22 cellular contexts compared by ENCODE assay signal in the genomic region with DNA sequence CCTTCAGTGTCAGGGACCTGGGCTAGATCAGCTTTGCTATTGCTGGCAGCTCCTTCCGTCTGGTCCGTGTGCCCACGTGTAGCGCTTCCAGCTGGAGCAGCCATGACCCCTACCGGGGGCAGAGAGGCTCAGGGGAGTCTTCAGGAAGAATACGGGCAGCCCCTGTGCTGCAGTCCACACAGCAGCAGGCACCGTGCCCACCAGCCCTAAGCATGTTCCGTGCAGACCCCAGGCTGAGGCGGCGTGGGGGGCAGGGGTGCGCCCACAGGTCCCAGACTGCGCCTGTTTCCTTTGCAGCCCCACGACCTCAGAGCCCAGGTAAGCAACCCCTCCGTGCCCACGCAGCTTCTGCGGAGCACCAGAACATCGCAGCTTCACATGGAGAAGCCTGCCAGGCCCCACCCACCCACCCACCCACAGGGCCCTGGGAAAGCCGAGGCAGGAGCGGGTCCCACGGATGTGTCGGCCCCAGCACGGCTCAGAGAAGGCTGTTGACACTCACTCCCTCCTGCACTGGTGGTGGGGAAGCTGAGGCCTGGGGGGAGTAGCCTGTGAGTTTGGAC.
"Had no signal": no experiment of that assay in that cellular context is flagged by ENCODE, and none has a peak within 500 bp of the region (broad histone marks: within the 10 kb centered on the region; RNA-seq: fewer than 3 reads in every experiment).

No MANE protein-coding gene starts in this region.

- DNase-seq: IMR-90, Kasumi-1, MM.1S, MV-4-11, NCI-H1048, NCI-H1105, NCI-H1417, NCI-H1436 treated with DMSO at 0.1 percent for 48 hours, NCI-H1694, NCI-H187 treated with DMSO at 0.1 percent for 48 hours, NCI-H2029 treated with DMSO at 0.1 percent for 48 hours, NCI-H2107, NCI-H2171 treated with DMSO at 0.1 percent for 48 hours, NCI-H345, NCI-H446 treated with DMSO at 0.1 percent for 48 hours, NCI-H510A treated with DMSO at 0.1 percent for 48 hours, NCI-H526, NCI-H82, Right ventricle myocardium superior, RPMI8226, SK-N-SH, SW 1271 had no signal
